ENCODE assay signal across 35 cellular contexts in genomic region chr6:136945626-136946235, GRCh38. TPM values are rescaled to one million over a fixed set of nuclear protein-coding genes. Genes with fewer than 3 reads are reported as not detected.
DNase-seq lines count a peak whose midpoint lies in the region; ATAC-seq and TF ChIP-seq lines count a peak whose summit lies in the region.
"Had no signal": no experiment of that assay in that cellular context is flagged by ENCODE, and none has a peak within 500 bp of the region (broad histone marks: within the 10 kb centered on the region; RNA-seq: fewer than 3 reads in every experiment).

No MANE protein-coding gene starts in this region.

- no peaks in the 10 kb centered on the region for H3K36me3 Mint-ChIP-seq in activated T-cell treated with anti-CD3 and anti-CD28 coated beads, Interleukin-2, amount 50 U/mL, for 4 hours (ENCODE audit: insufficient read depth)

- peaks cover 11% of the 10 kb centered on the region for H3K27me3 Mint-ChIP-seq in activated T-cell treated with anti-CD3 and anti-CD28 coated beads, Interleukin-2, amount 50 U/mL, for 4 hours (ENCODE audit: low read depth)
- H3K27me3 Mint-ChIP-seq in stimulated activated naive CD8-positive, alpha-beta T cell treated with anti-CD3 and anti-CD28 coated beads, Interleukin-15, amount 100 ng/mL, for 72 hours: peaks cover 7% of the 10 kb centered on the region

- H3K27ac Mint-ChIP-seq in stimulated activated naive CD8-positive, alpha-beta T cell treated with anti-CD3 and anti-CD28 coated beads, Interleukin-15, amount 100 ng/mL, for 72 hours: no peak overlapping the region
- H3K27ac Mint-ChIP-seq: activated B cell treated with CpG ODN at 0.5 μM for 24 hours; activated CD4-positive, alpha-beta memory T cell treated with anti-CD3 and anti-CD28 coated beads for 36 hours; brain; GM23338; immature natural killer cell; stimulated activated naive CD8-positive, alpha-beta T cell treated with anti-CD3 and anti-CD28 coated beads, Interleukin-15, Interleukin-2, amounts not matched to agents 100 ng/mL and 50 ng/mL, for 24 hours had no signal

- no peaks in the 10 kb centered on the region for H3K27me3 ChIP-seq in kidney epithelial cell (ENCODE audit: control insufficient read depth, insufficient read depth, low read length)
- H3K27me3 ChIP-seq: vagina had no signal

- H3K4me1 Mint-ChIP-seq in activated T-cell treated with anti-CD3 and anti-CD28 coated beads, Interleukin-2, amount 50 U/mL, for 4 hours (ENCODE audit: low read depth): no peaks in the 10 kb centered on the region
- no peaks in the 10 kb centered on the region for H3K4me1 Mint-ChIP-seq in stimulated activated naive CD8-positive, alpha-beta T cell treated with anti-CD3 and anti-CD28 coated beads, Interleukin-15, amount 100 ng/mL, for 72 hours
- H3K4me1 Mint-ChIP-seq: activated B cell treated with CpG ODN at 0.5 μM for 24 hours, brain, immature natural killer cell had no signal

- peaks cover 12% of the 10 kb centered on the region for H3K9me3 Mint-ChIP-seq in activated T-cell treated with anti-CD3 and anti-CD28 coated beads, Interleukin-2, amount 50 U/mL, for 4 hours
- peaks cover 10 to 18% of the 10 kb centered on the region in 2 donors for H3K9me3 Mint-ChIP-seq in stimulated activated naive CD8-positive, alpha-beta T cell treated with anti-CD3 and anti-CD28 coated beads, Interleukin-15, amount 100 ng/mL, for 72 hours

- in situ Hi-C loops in KBM-7 (cut with MboI; ENCODE audit: low pct_unique_long_range_greater_than_20kb, low sequenced_read_pairs): no loop called here

- H3K4me3 Mint-ChIP-seq in activated T-cell treated with anti-CD3 and anti-CD28 coated beads, Interleukin-2, amount 50 U/mL, for 4 hours: no peak overlapping the region
- no peak overlapping the region for H3K4me3 Mint-ChIP-seq in stimulated activated naive CD8-positive, alpha-beta T cell treated with anti-CD3 and anti-CD28 coated beads, Interleukin-15, amount 100 ng/mL, for 72 hours
- H3K4me3 Mint-ChIP-seq: activated B cell treated with CpG ODN at 0.5 μM for 24 hours; activated CD4-positive, alpha-beta memory T cell treated with anti-CD3 and anti-CD28 coated beads for 36 hours; brain; GM23338; immature natural killer cell; stimulated activated naive CD8-positive, alpha-beta T cell treated with anti-CD3 and anti-CD28 coated beads, Interleukin-15, Interleukin-2, amounts not matched to agents 100 ng/mL and 50 ng/mL, for 24 hours had no signal

- no peak for TF ChIP-seq CTCF in kidney epithelial cell (IDR thresholded peaks at IDR 0.05; ENCODE audit: insufficient read depth, low read length, poor library complexity, severe bottlenecking)

- H3K4me3 ChIP-seq in kidney epithelial cell (ENCODE audit: low read depth, low read length): no peak overlapping the region
- H3K4me3 ChIP-seq: A549, adrenal gland, GM23338, vagina had no signal

- peak; percentile 67 to 82 for ATAC-seq in activated T-cell treated with anti-CD3 and anti-CD28 coated beads, Interleukin-2, amount 50 U/mL, for 4 hours
- ATAC-seq in stimulated activated naive CD8-positive, alpha-beta T cell treated with anti-CD3 and anti-CD28 coated beads, Interleukin-15, amount 100 ng/mL, for 72 hours: peak; percentile 72
- ATAC-seq in HG03097 (IDR thresholded peaks at IDR 0.05; ENCODE audit: low FRiP score, unreplicated experiment) (no peak), HG03108 (IDR thresholded peaks at IDR 0.05; ENCODE audit: unreplicated experiment) (no peak), GM18861 (IDR thresholded peaks at IDR 0.05; ENCODE audit: unreplicated experiment) (no peak)
- ATAC-seq: A549, GM23338, left ventricle myocardium superior, sciatic nerve had no signal

- DNase-seq in activated T-cell treated with anti-CD3 and anti-CD28 coated beads, Interleukin-2, amount 50 U/mL, for 4 hours: no peak
- DNase-seq in activated T-cell treated with anti-CD3 and anti-CD28 coated beads for 4 hours: no peak
- DNase-seq in KBM-7: peak; percentile 58
- DNase-seq in kidney epithelial cell (ENCODE audit: low read depth): peak; percentile 34
- no peak for DNase-seq in stimulated activated naive CD8-positive, alpha-beta T cell treated with anti-CD3 and anti-CD28 coated beads, Interleukin-15, amount 100 ng/mL, for 72 hours
- DNase-seq: activated B cell treated with CpG ODN at 0.5 μM for 24 hours; activated CD4-positive, alpha-beta memory T cell treated with anti-CD3 and anti-CD28 coated beads for 36 hours; activated gamma-delta T cell; adrenal gland; AML-193; DMS153; hypothalamus; immature natural killer cell; left ventricle myocardium superior; NCI-H1694; NCI-H510A treated with DMSO at 0.1 percent for 48 hours; NK-92 treated with Interleukin-12 subunit alpha and Interleukin-12 subunit beta, amount 100 ng/mL, for 24 hours; SHP77; T1000 had no signal

- no peaks in the 10 kb centered on the region for H3K36me3 ChIP-seq in kidney epithelial cell (ENCODE audit: control insufficient read depth, insufficient read depth, low read length)
- H3K36me3 ChIP-seq: adrenal gland, vagina had no signal

RNA-seq across cellular contexts. Expression of gene SLC35D3, which starts 23.6 kb away (rescaled TPM):
- total RNA-seq in activated T-cell treated with anti-CD3 and anti-CD28 coated beads, Interleukin-2, amount 50 U/mL, for 4 hours: not detected
- total RNA-seq in kidney epithelial cell: not detected in 2 replicates
- total RNA-seq: activated B cell treated with CpG ODN at 0.5 μM for 24 hours; activated CD4-positive, alpha-beta memory T cell treated with anti-CD3 and anti-CD28 coated beads for 36 hours; chondrocyte; endothelial cell of umbilical vein; fibroblast of lung; left ventricle myocardium superior; LHCN-M2; mesenteric fat pad; myocyte; posterior vena cava; sciatic nerve; vagina had no signal

Comparison
In these comparisons a context has a peak if more than half of its experiments do, and no peak if none do; other contexts are left out.
1. ATAC-seq: peak in activated T-cell treated with anti-CD3 and anti-CD28 coated beads, Interleukin-2, amount 50 U/mL, for 4 hours (2 of 2) and stimulated activated naive CD8-positive, alpha-beta T cell treated with anti-CD3 and anti-CD28 coated beads, Interleukin-15, amount 100 ng/mL, for 72 hours (single experiment); none in HG03097 (single experiment), HG03108 (single experiment) and GM18861 (single experiment).
2. DNase-seq: peak in KBM-7 (single experiment) and kidney epithelial cell (single experiment); none in activated T-cell treated with anti-CD3 and anti-CD28 coated beads, Interleukin-2, amount 50 U/mL, for 4 hours (single experiment), activated T-cell treated with anti-CD3 and anti-CD28 coated beads for 4 hours (single experiment) and stimulated activated naive CD8-positive, alpha-beta T cell treated with anti-CD3 and anti-CD28 coated beads, Interleukin-15, amount 100 ng/mL, for 72 hours (0 of 2).